5 cellular contexts compared by ENCODE assay signal in the genomic region with DNA sequence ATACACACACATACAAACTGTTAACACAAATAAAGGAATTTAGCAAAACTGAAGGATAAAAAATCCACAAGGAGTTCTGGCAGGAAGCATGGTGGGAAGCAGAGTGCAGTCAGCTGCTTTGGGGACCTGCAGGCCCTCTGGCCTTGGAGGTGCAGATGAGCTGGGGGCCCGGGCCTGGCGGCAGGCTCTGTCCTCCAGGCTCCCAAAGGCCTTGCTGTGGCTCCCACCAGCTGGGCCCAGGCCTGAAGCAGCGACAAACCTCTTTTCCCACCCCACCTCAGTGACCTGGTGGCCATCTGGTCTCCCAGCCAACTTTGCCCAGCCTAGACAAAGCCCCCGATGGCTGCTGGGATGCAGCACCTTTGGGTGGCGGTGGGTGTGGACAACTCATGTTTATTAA.
"Had no signal": no experiment of that assay in that cellular context is flagged by ENCODE, and none has a peak within 500 bp of the region (broad histone marks: within the 10 kb centered on the region; RNA-seq: fewer than 3 reads in every experiment).

No MANE protein-coding gene starts in this region.

- DNase-seq: IMR-90, KBM-7 had no signal

- H3K27ac ChIP-seq: HL-60 had no signal

- H3K4me3 ChIP-seq: K562 had no signal

- ATAC-seq: HepG2, K562 had no signal
